Comparison of ENCODE assay signal across 14 cellular contexts in genomic region chrX:44906041-44906440, GRCh38. TPM values are rescaled to one million over a fixed set of nuclear protein-coding genes. Genes with fewer than 3 reads are reported as not detected.
DNase-seq lines count a peak whose midpoint lies in the region; ATAC-seq and TF ChIP-seq lines count a peak whose summit lies in the region.
"Had no signal": no experiment of that assay in that cellular context is flagged by ENCODE, and none has a peak within 500 bp of the region (broad histone marks: within the 10 kb centered on the region; RNA-seq: fewer than 3 reads in every experiment).

No MANE protein-coding gene starts in this region.

- 75 to 94% methylated on average over 3 of the region's 3 CpGs for WGBS in body of pancreas, 2 donors

- H3K36me3 ChIP-seq in BLaER1 (peaks cover 22% of the 10 kb centered on the region), WERI-Rb-1 (no peaks in the 10 kb centered on the region), body of pancreas (replicated peaks in 1 of 2; ENCODE audit: insufficient read depth in 1 of 2, low read depth in 2 of 2) (no peaks in the 10 kb centered on the region)

- peaks cover 41% of the 10 kb centered on the region for H3K4me1 ChIP-seq in BLaER1
- peaks cover 22% of the 10 kb centered on the region for H3K4me1 ChIP-seq in body of pancreas

- peak overlapping the region; percentile 18; the same call in 1 of the 2 replicates for H3K27ac ChIP-seq in BLaER1
- H3K27ac ChIP-seq in WERI-Rb-1, result no peak overlapping the region
- H3K27ac ChIP-seq in body of pancreas, result no peak overlapping the region

- peak overlapping the region; percentile 78 for H3K4me2 ChIP-seq in BLaER1

- TF ChIP-seq CTCF in WERI-Rb-1 (IDR thresholded peaks at IDR 0.05; ENCODE audit: low read depth, low read length) (no peak), body of pancreas (IDR thresholded peaks at IDR 0.05) (no peak)

- intact Hi-C loops in body of pancreas (cut with DNase I), result no loop called here

- H3K9me3 ChIP-seq in BLaER1, result peaks cover 57% of the 10 kb centered on the region
- no peaks in the 10 kb centered on the region for H3K9me3 ChIP-seq in WERI-Rb-1 (ENCODE audit: severe bottlenecking)
- no peaks in the 10 kb centered on the region for H3K9me3 ChIP-seq in body of pancreas

- TF ChIP-seq POLR2A in body of pancreas (IDR thresholded peaks at IDR 0.05), result no peak

- H3K9ac ChIP-seq in BLaER1, result no peak overlapping the region

- H3K4me3 ChIP-seq in BLaER1 (peak overlapping the region; percentile 15; the same call in 1 of the 2 replicates), WERI-Rb-1 (ENCODE audit: low read depth, low read length) (no peak overlapping the region), body of pancreas (no peak overlapping the region)
- H3K4me3 ChIP-seq: dorsolateral prefrontal cortex had no signal

- DNase-seq in WERI-Rb-1 (peak; percentile 13), NCI-H1694 treated with DMSO at 0.1 percent for 48 hours (lab: John Stamatoyannopoulos, UW) (no peak), GDM1 (lab: John Stamatoyannopoulos, UW) (no peak), AML-193 (lab: John Stamatoyannopoulos, UW) (no peak), body of pancreas (no peak)
- DNase-seq: activated effector memory CD4-positive, alpha-beta T cell treated with anti-CD3 and anti-CD28 coated beads, Interleukin-2, amount 50 U/mL, for 16 hours; dorsolateral prefrontal cortex; NCI-H2171 treated with DMSO at 0.1 percent for 48 hours; occipital lobe; T-helper 17 cell had no signal

- peaks cover 77% of the 10 kb centered on the region for H4K20me1 ChIP-seq in BLaER1

- no peaks in the 10 kb centered on the region for H3K27me3 ChIP-seq in BLaER1
- no peaks in the 10 kb centered on the region for H3K27me3 ChIP-seq in WERI-Rb-1 (ENCODE audit: insufficient read depth, low read depth, severe bottlenecking)
- no peaks in the 10 kb centered on the region for H3K27me3 ChIP-seq in body of pancreas
- H3K27me3 ChIP-seq: dorsolateral prefrontal cortex had no signal

- ATAC-seq in GM19351 (IDR thresholded peaks at IDR 0.05; ENCODE audit: unreplicated experiment) (peak; percentile 48), HG02885 (IDR thresholded peaks at IDR 0.05; ENCODE audit: poor library complexity, unreplicated experiment) (peak; percentile 54), body of pancreas (no peak)
- ATAC-seq: Panc1, T-helper 17 cell had no signal

RNA-seq across cellular contexts. Expression of gene KDM6A, which starts 33.1 kb away (rescaled TPM):
- 10 to 100 TPM; 20.8 to 30.7 TPM for total RNA-seq in body of pancreas
